In the genomic region with DNA sequence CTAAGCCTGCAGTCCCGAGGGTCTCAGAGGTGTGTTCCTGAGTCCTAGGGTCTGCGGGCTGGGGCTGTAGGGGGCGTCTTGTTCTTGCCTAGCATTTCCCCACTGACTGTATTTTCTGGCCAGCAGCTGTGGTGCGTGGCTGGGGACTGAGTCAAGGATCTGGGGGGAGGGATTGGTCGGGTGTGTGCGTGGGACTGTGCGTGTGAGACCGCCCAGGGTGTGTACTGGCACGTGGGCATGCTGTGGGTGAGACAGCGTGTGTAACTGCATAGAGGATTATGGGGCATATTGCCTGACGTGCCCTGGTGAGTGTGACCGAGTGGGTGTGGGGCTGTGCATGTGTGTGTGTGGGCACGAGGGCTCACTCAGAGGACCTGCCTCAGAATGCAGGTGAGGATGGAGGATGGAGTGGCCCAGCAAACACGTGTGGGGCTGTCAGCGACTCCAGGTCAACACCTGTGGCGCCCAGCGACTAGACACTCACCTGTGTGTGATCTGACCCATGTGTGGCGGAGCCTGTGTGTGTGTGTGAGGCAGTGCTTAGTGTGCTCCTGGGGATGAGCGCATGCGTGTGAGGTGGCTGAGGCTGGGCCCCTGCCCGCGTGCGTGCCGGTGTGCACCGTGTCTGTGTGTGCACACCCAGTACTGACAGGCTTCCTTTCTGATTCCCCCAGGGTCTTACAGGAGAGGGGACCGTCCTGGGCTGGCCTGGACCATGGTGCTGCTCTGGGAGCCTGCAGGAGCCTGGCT, we compare ENCODE assay signal across 23 cellular contexts. TPM values are rescaled to one million over a fixed set of nuclear protein-coding genes. Genes with fewer than 3 reads are reported as not detected.
DNase-seq lines count a peak whose midpoint lies in the region; ATAC-seq and TF ChIP-seq lines count a peak whose summit lies in the region.
"Had no signal": no experiment of that assay in that cellular context is flagged by ENCODE, and none has a peak within 500 bp of the region (broad histone marks: within the 10 kb centered on the region; RNA-seq: fewer than 3 reads in every experiment).

No MANE protein-coding gene starts in this region.

- H3K4me1 ChIP-seq in IMR-90 (ENCODE audit: control insufficient read depth, insufficient read depth, low read length) (no peaks in the 10 kb centered on the region), endodermal cell (ENCODE audit: control insufficient read depth, insufficient read depth, low read length) (peaks cover 7% of the 10 kb centered on the region), tibial artery (no peaks in the 10 kb centered on the region)
- H3K4me1 ChIP-seq: body of pancreas, upper lobe of left lung had no signal

- H2BK20ac ChIP-seq in IMR-90 (ENCODE audit: low read depth, low read length), result no peak overlapping the region

- H4K20me1 ChIP-seq in IMR-90 (ENCODE audit: insufficient read depth, low read length), result no peaks in the 10 kb centered on the region

- no peak overlapping the region for H2BK15ac ChIP-seq in IMR-90 (ENCODE audit: low read depth, low read length)

- peaks cover 5% of the 10 kb centered on the region for H3K36me3 Mint-ChIP-seq in endodermal cell (ENCODE audit: low read depth)
- H3K36me3 Mint-ChIP-seq: activated naive CD4-positive, alpha-beta T cell treated with anti-CD3 and anti-CD28 coated beads, Interleukin-2, amount 50 U/mL, for 72 hours; CD4-positive, alpha-beta memory T cell had no signal

- no peak overlapping the region for H3K4ac ChIP-seq in IMR-90 (ENCODE audit: low read depth, low read length)

- in situ Hi-C loops in IMR-90 (cut with MboI; ENCODE audit: low sequenced_read_pairs), result no loop called here

- H3K9ac ChIP-seq in IMR-90 (ENCODE audit: low read depth, low read length), result no peak overlapping the region
- no peak overlapping the region for H3K9ac ChIP-seq in endodermal cell (ENCODE audit: extremely low read depth, low read length, poor library complexity, severe bottlenecking)

- no peak overlapping the region for H2BK120ac ChIP-seq in IMR-90 (ENCODE audit: low read depth, low read length)

- no peak overlapping the region for H4K5ac ChIP-seq in IMR-90 (ENCODE audit: low read depth, low read length)

- no peak overlapping the region for H4K91ac ChIP-seq in IMR-90 (ENCODE audit: insufficient read depth, low read depth, low read length)

- H3K56ac ChIP-seq in IMR-90 (ENCODE audit: extremely low read depth, insufficient read depth, low read length), result no peak overlapping the region

- no peak overlapping the region for H3K23ac ChIP-seq in IMR-90 (ENCODE audit: low read depth, low read length)

- H3K4me1 Mint-ChIP-seq in endodermal cell, result peaks cover 25% of the 10 kb centered on the region
- H3K4me1 Mint-ChIP-seq: CD4-positive, alpha-beta memory T cell had no signal

- BruUV-seq in IMR-90 (replicated peaks; lab: Mats Ljungman, UMichigan), result no TSS peak

- dilution Hi-C loops in IMR-90 (cut with HindIII; ENCODE audit: low sequenced_read_pairs, unreplicated experiment), result no loop called here

- no peak for TF ChIP-seq POLR2A in IMR-90 (IDR thresholded peaks at IDR 0.05; ENCODE audit: low read depth, low read length)

- H3K79me1 ChIP-seq in IMR-90 (ENCODE audit: low read depth in 1 of 2, low read length in 2 of 2), result no peaks in the 10 kb centered on the region

- intact Hi-C loops in IMR-90 (cut with micrococcal nuclease), result loop anchor here (10.0 kb wide), 1 partner anchor 75 kb away; no protein-coding TSS in a partner anchor
- intact Hi-C loops in posterior vena cava (cut with DNase I), result no loop called here
- intact Hi-C loops in tibial artery (cut with DNase I; ENCODE audit: low total_unique reads), result no loop called here

- H3K27me3 ChIP-seq in BJ (ENCODE audit: control insufficient read depth, insufficient read depth, low read length) (no peaks in the 10 kb centered on the region), IMR-90 (ENCODE audit: control insufficient read depth, insufficient read depth, low read length) (no peaks in the 10 kb centered on the region; the same call in 1 of the 2 replicates), endodermal cell (ENCODE audit: control insufficient read depth, insufficient read depth, low read length, poor library complexity, severe bottlenecking) (no peaks in the 10 kb centered on the region), H7 (ENCODE audit: control insufficient read depth, insufficient read depth, low read length) (no peaks in the 10 kb centered on the region), tibial artery (no peaks in the 10 kb centered on the region)
- H3K27me3 ChIP-seq: body of pancreas, upper lobe of left lung had no signal

- CTCF ChIA-PET in BJ (lab: Yijun Ruan, JAX) (interaction anchor here (0.8 to 2.0 kb wide), 2 partner anchors 18 to 74 kb away, joined by 3 to 6 read pairs; no protein-coding TSS in a partner anchor), IMR-90 (lab: Yijun Ruan, JAX) (no interaction called here)

- no peak for ATAC-seq in IMR-90 (ENCODE audit: low read depth)
- ATAC-seq: activated naive CD4-positive, alpha-beta T cell treated with anti-CD3 and anti-CD28 coated beads, Interleukin-2, amount 50 U/mL, for 72 hours; body of pancreas had no signal

- TF ChIP-seq RAD21 in IMR-90 (IDR thresholded peaks at IDR 0.05; ENCODE audit: low read length), result no peak

- H2BK5ac ChIP-seq in IMR-90 (ENCODE audit: low read depth, low read length, poor library complexity, severe bottlenecking), result no peak overlapping the region

- peak overlapping the region; percentile 43 for H2AFZ ChIP-seq in IMR-90 (replicated peaks; ENCODE audit: low read length, poor library complexity)

- H2AK5ac ChIP-seq in IMR-90 (ENCODE audit: low read depth, low read length), result no peak overlapping the region

- DNase-seq in BJ (ENCODE audit: low read depth), result no peak
- peak; percentile 10 for DNase-seq in IMR-90
- peak; percentile 49 for DNase-seq in endodermal cell
- peak; percentile 71 for DNase-seq in posterior vena cava (ENCODE audit: low spot score)
- DNase-seq in H7, result no peak
- DNase-seq in NCI-H1436 (lab: John Stamatoyannopoulos, UW), result no peak
- no peak for DNase-seq in tibial artery
- DNase-seq in NCI-H2171 treated with DMSO at 0.1 percent for 48 hours (lab: John Stamatoyannopoulos, UW), result no peak
- DNase-seq: activated T-cell treated with anti-CD3 and anti-CD28 coated beads, Interleukin-2, amount 50 U/mL, for 48 hours; CD4-positive, alpha-beta memory T cell; effector memory CD4-positive, alpha-beta T cell; HCEC 1CT; MV-4-11; NCI-H1694 treated with DMSO at 0.1 percent for 48 hours; NCI-H2227 treated with DMSO at 0.1 percent for 48 hours; NCI-H82; occipital lobe; OCI-M1; stimulated activated naive CD8-positive, alpha-beta T cell treated with anti-CD3 and anti-CD28 coated beads, Interleukin-15, amount 100 ng/mL, for 72 hours had no signal

- H3K9me3 ChIP-seq in IMR-90 (ENCODE audit: control insufficient read depth, insufficient read depth, low read length) (no peaks in the 10 kb centered on the region), endodermal cell (ENCODE audit: control insufficient read depth, low read length) (no peaks in the 10 kb centered on the region), tibial artery (no peaks in the 10 kb centered on the region)
- H3K9me3 ChIP-seq: body of pancreas, esophagus muscularis mucosa, upper lobe of left lung had no signal

- H3K18ac ChIP-seq in IMR-90 (ENCODE audit: low read depth, low read length), result no peak overlapping the region

- no peak overlapping the region for H3K27ac Mint-ChIP-seq in endodermal cell
- H3K27ac Mint-ChIP-seq: CD4-positive, alpha-beta memory T cell; stimulated activated naive CD8-positive, alpha-beta T cell treated with anti-CD3 and anti-CD28 coated beads, Interleukin-15, amount 100 ng/mL, for 72 hours had no signal

- 81% methylated on average over 6 of the region's 26 CpGs; no CpG with 5 or more reads in 1 of the 2 experiments for WGBS in IMR-90 (ENCODE audit: extremely low coverage in 2 of 2, insufficient read length in 1 of 2), 2 experiments
- WGBS in endodermal cell (ENCODE audit: insufficient coverage in 1 of 2, insufficient read length in 1 of 2), 2 experiments, result 91 to 96% methylated on average over 10 to 26 of the region's 26 CpGs

- H3K36me3 ChIP-seq in BJ (ENCODE audit: control insufficient read depth, insufficient read depth, low read length), result peaks cover 15% of the 10 kb centered on the region
- H3K36me3 ChIP-seq in IMR-90 (ENCODE audit: control insufficient read depth, insufficient read depth, low read length), result no peaks in the 10 kb centered on the region
- no peaks in the 10 kb centered on the region for H3K36me3 ChIP-seq in endodermal cell (ENCODE audit: control insufficient read depth, insufficient read depth, low read length)
- no peaks in the 10 kb centered on the region for H3K36me3 ChIP-seq in H7 (replicated peaks; ENCODE audit: control insufficient read depth, insufficient read depth, low read length)
- peaks cover 0 to 10% (median 0%) of the 10 kb centered on the region in 3 donors for H3K36me3 ChIP-seq in tibial artery
- H3K36me3 ChIP-seq: upper lobe of left lung had no signal

- no peak overlapping the region for H3K4me2 ChIP-seq in IMR-90 (ENCODE audit: low read depth, low read length)

- no peak overlapping the region for H3K4me3 Mint-ChIP-seq in endodermal cell
- H3K4me3 Mint-ChIP-seq: CD4-positive, alpha-beta memory T cell; stimulated activated naive CD8-positive, alpha-beta T cell treated with anti-CD3 and anti-CD28 coated beads, Interleukin-15, amount 100 ng/mL, for 72 hours had no signal

- TF ChIP-seq CTCF in BJ (IDR thresholded peaks at IDR 0.05; ENCODE audit: insufficient read depth, low read depth, low read length) (peak; percentile 12; the same call in 1 of the 2 replicates), IMR-90 (conservative IDR thresholded peaks at IDR 0.05; ENCODE audit: low read depth, low read length) (no peak), endodermal cell (conservative IDR thresholded peaks at IDR 0.05) (no peak), tibial artery (IDR thresholded peaks at IDR 0.05) (no peak)

- H3K14ac ChIP-seq in IMR-90 (replicated peaks; ENCODE audit: low read depth, low read length), result no peak overlapping the region

- peaks cover 5% of the 10 kb centered on the region for H3K27me3 Mint-ChIP-seq in endodermal cell (ENCODE audit: insufficient read depth)
- H3K27me3 Mint-ChIP-seq: stimulated activated naive CD8-positive, alpha-beta T cell treated with anti-CD3 and anti-CD28 coated beads, Interleukin-15, amount 100 ng/mL, for 72 hours had no signal

- POLR2A ChIA-PET in BJ (lab: Charles Lee) (no interaction called here), IMR-90 (lab: Charles Lee; ENCODE audit: unreplicated experiment) (no interaction called here)

- H4K8ac ChIP-seq in IMR-90 (ENCODE audit: low read depth in 2 of 2, low read length in 2 of 2), result no peak overlapping the region

- no peaks in the 10 kb centered on the region for H3K9me3 Mint-ChIP-seq in endodermal cell
- H3K9me3 Mint-ChIP-seq: activated naive CD4-positive, alpha-beta T cell treated with anti-CD3 and anti-CD28 coated beads, Interleukin-2, amount 50 U/mL, for 72 hours; CD4-positive, alpha-beta memory T cell; stimulated activated naive CD8-positive, alpha-beta T cell treated with anti-CD3 and anti-CD28 coated beads, Interleukin-15, amount 100 ng/mL, for 72 hours had no signal

- no peaks in the 10 kb centered on the region for H3K9me1 ChIP-seq in IMR-90 (ENCODE audit: insufficient read depth, low read length)

- no peak overlapping the region for H3K4me3 ChIP-seq in BJ (ENCODE audit: low read depth, low read length)
- no peak overlapping the region for H3K4me3 ChIP-seq in IMR-90 (ENCODE audit: insufficient read depth, low read depth, low read length)
- H3K4me3 ChIP-seq in endodermal cell (ENCODE audit: low read length), result no peak overlapping the region
- no peak overlapping the region for H3K4me3 ChIP-seq in H7 (ENCODE audit: insufficient read depth, low read depth, low read length)
- H3K4me3 ChIP-seq in tibial artery, result no peak overlapping the region
- H3K4me3 ChIP-seq: body of pancreas, esophagus muscularis mucosa, upper lobe of left lung had no signal

- H2AK9ac ChIP-seq in IMR-90 (replicated peaks; ENCODE audit: low read depth, low read length, poor library complexity), result no peak overlapping the region

- no peak overlapping the region for H3K27ac ChIP-seq in IMR-90 (ENCODE audit: insufficient read depth, low read length)
- H3K27ac ChIP-seq in endodermal cell (ENCODE audit: low read depth, low read length), result no peak overlapping the region
- no peak overlapping the region for H3K27ac ChIP-seq in tibial artery
- H3K27ac ChIP-seq: body of pancreas, esophagus muscularis mucosa, upper lobe of left lung had no signal

RNA-seq across cellular contexts. Expression of gene FBLN2, which starts 20.9 kb away (rescaled TPM):
- 131 and 248 TPM in 2 replicates for polyA plus RNA-seq in BJ (2011; rRNA removed)
- 52.2 and 74.2 TPM in 2 replicates for polyA minus RNA-seq in BJ (2011; rRNA and poly(A)+ RNA removed)
- total RNA-seq in IMR-90 (2012; rRNA removed), result 10.8 and 11.8 TPM in 2 replicates
- 60.8 and 66.9 TPM in 2 replicates for polyA plus RNA-seq in IMR-90 (2012; rRNA removed)
- polyA plus RNA-seq in IMR-90 (2012; cell fraction: cytosol; rRNA removed), result 38.9 and 94.5 TPM in 2 replicates
- polyA plus RNA-seq in IMR-90 (2012; cell fraction: nucleus; rRNA removed; ENCODE audit: low replicate concordance), result 27.1 and 60.4 TPM in 2 replicates
- 100 to 1,000 TPM in 1 of 2 donors, 10 to 100 TPM in 1; 86.1 to 136 TPM for total RNA-seq in endodermal cell
- 68.2 TPM for polyA plus RNA-seq in endodermal cell (2013, experiment 1 of 2)
- 78.4 TPM for polyA plus RNA-seq in endodermal cell (2013, experiment 2 of 2)
- 100 to 1,000 TPM; 283 to 585 TPM for total RNA-seq in posterior vena cava
- 27.4 and 30.9 TPM in 2 replicates for total RNA-seq in H7 (2014; rRNA removed; shearing (Covaris generic))
- total RNA-seq: activated naive CD4-positive, alpha-beta T cell treated with anti-CD3 and anti-CD28 coated beads, Interleukin-2, amount 50 U/mL, for 72 hours; CD4-positive, alpha-beta memory T cell had no signal
- polyA plus RNA-seq: CD4-positive, alpha-beta memory T cell had no signal

Comparison
In these comparisons a context has a peak if more than half of its experiments do, and no peak if none do; other contexts are left out.
1. DNase-seq: peak in IMR-90 (single experiment), endodermal cell (single experiment) and posterior vena cava (single experiment); none in BJ (single experiment), H7 (single experiment), NCI-H1436 (single experiment), tibial artery (0 of 2) and NCI-H2171 treated with DMSO at 0.1 percent for 48 hours (single experiment).